In the genomic region with DNA sequence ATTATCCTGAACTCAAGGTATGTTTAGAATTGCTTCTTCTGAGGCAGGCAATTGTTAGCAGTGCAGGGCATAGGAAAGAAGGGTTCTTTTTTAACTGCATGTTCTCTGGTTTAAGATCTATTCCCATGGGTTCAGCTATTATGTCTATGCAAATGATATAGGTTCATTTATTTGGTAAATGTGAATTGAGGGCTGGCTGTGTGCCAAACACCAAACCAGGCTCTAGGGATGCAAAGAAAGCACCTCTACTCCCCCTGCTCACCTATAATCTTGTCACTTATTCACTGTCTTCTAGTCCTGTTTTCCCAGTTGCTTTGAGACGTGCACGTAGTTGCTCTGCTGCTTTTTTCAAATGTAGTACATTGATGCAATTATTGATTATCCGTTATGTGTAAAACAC, we compare ENCODE assay signal across 1 cellular context.
TF ChIP-seq lines count a peak whose summit lies in the region.

No MANE protein-coding gene starts in this region.

TF ChIP-seq in GM23338, 12 proteins besides CTCF, POLR2A, EP300 and RAD21 (continued from another document):
- TF ChIP-seq, protein P1, sequence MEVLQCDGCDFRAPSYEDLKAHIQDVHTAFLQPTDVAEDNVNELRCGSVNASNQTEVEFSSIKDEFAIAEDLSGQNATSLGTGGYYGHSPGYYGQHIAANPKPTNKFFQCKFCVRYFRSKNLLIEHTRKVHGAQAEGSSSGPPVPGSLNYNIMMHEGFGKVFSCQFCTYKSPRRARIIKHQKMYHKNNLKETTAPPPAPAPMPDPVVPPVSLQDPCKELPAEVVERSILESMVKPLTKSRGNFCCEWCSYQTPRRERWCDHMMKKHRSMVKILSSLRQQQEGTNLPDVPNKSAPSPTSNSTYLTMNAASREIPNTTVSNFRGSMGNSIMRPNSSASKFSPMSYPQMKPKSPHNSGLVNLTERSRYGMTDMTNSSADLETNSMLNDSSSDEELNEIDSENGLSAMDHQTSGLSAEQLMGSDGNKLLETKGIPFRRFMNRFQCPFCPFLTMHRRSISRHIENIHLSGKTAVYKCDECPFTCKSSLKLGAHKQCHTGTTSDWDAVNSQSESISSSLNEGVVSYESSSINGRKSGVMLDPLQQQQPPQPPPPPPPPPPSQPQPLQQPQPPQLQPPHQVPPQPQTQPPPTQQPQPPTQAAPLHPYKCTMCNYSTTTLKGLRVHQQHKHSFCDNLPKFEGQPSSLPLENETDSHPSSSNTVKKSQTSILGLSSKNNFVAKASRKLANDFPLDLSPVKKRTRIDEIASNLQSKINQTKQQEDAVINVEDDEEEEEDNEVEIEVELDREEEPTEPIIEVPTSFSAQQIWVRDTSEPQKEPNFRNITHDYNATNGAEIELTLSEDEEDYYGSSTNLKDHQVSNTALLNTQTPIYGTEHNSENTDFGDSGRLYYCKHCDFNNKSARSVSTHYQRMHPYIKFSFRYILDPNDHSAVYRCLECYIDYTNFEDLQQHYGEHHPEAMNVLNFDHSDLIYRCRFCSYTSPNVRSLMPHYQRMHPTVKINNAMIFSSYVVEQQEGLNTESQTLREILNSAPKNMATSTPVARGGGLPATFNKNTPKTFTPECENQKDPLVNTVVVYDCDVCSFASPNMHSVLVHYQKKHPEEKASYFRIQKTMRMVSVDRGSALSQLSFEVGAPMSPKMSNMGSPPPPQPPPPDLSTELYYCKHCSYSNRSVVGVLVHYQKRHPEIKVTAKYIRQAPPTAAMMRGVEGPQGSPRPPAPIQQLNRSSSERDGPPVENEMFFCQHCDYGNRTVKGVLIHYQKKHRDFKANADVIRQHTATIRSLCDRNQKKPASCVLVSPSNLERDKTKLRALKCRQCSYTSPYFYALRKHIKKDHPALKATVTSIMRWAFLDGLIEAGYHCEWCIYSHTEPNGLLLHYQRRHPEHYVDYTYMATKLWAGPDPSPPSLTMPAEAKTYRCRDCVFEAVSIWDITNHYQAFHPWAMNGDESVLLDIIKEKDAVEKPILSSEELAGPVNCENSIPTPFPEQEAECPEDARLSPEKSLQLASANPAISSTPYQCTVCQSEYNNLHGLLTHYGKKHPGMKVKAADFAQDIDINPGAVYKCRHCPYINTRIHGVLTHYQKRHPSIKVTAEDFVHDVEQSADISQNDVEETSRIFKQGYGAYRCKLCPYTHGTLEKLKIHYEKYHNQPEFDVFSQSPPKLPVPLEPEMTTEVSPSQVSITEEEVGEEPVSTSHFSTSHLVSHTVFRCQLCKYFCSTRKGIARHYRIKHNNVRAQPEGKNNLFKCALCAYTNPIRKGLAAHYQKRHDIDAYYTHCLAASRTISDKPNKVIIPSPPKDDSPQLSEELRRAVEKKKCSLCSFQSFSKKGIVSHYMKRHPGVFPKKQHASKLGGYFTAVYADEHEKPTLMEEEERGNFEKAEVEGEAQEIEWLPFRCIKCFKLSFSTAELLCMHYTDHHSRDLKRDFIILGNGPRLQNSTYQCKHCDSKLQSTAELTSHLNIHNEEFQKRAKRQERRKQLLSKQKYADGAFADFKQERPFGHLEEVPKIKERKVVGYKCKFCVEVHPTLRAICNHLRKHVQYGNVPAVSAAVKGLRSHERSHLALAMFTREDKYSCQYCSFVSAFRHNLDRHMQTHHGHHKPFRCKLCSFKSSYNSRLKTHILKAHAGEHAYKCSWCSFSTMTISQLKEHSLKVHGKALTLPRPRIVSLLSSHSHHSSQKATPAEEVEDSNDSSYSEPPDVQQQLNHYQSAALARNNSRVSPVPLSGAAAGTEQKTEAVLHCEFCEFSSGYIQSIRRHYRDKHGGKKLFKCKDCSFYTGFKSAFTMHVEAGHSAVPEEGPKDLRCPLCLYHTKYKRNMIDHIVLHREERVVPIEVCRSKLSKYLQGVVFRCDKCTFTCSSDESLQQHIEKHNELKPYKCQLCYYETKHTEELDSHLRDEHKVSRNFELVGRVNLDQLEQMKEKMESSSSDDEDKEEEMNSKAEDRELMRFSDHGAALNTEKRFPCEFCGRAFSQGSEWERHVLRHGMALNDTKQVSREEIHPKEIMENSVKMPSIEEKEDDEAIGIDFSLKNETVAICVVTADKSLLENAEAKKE (CRISPR knock-in tag; IDR thresholded peaks at IDR 0.05) = no peak
